9 cellular contexts compared by ENCODE assay signal in genomic region chr9:36450110-36450732, GRCh38. TPM values are rescaled to one million over a fixed set of nuclear protein-coding genes. Genes with fewer than 3 reads are reported as not detected.
DNase-seq lines count a peak whose midpoint lies in the region; ATAC-seq and TF ChIP-seq lines count a peak whose summit lies in the region.
"Had no signal": no experiment of that assay in that cellular context is flagged by ENCODE, and none has a peak within 500 bp of the region (broad histone marks: within the 10 kb centered on the region; RNA-seq: fewer than 3 reads in every experiment).

No MANE protein-coding gene starts in this region.

- no peaks in the 10 kb centered on the region for H3K36me3 Mint-ChIP-seq in activated CD4-positive, alpha-beta T cell treated with anti-CD3 and anti-CD28 coated beads, Interleukin-2, amount 10 ng/mL, durations not matched to agents 7 days and 5 days (ENCODE audit: low read depth)

- H3K9me3 ChIP-seq in AG04450 (ENCODE audit: control insufficient read depth, insufficient read depth, low read length) (no peaks in the 10 kb centered on the region), suprapubic skin (no peaks in the 10 kb centered on the region)

- CTCF ChIA-PET in AG04450 (lab: Charles Lee): interaction anchor here (0.6 to 5.9 kb wide), 34 partner anchors 11 to 279 kb away, joined by 3 to 189 read pairs (median 4); partner anchors contain the start of gene RNF38
- CTCF ChIA-PET in activated CD4-positive, alpha-beta T cell treated with anti-CD3 and anti-CD28 coated beads, Interleukin-2, amount 10 ng/mL, durations not matched to agents 7 days and 5 days (lab: Charles Lee): interaction anchor here (0.6 to 1.3 kb wide), 5 partner anchors 15 to 107 kb away, joined by 3 read pairs; no protein-coding TSS in a partner anchor

- peak; percentile 78 for TF ChIP-seq CTCF in AG04450 (IDR thresholded peaks at IDR 0.05; ENCODE audit: low read depth, low read length)
- TF ChIP-seq CTCF in suprapubic skin (IDR thresholded peaks at IDR 0.05): peak; percentile 42 to 55

- H3K27me3 ChIP-seq in AG04450 (ENCODE audit: control insufficient read depth, insufficient read depth, low read length) (no peaks in the 10 kb centered on the region), suprapubic skin (no peaks in the 10 kb centered on the region)

- peaks cover 9% of the 10 kb centered on the region for H3K4me1 ChIP-seq in suprapubic skin

- DNase-seq in AG04450 (ENCODE audit: low read depth, low spot score) (peak; percentile 18), G401 (ENCODE audit: low spot score) (peak; percentile 41), NCI-H146 treated with DMSO at 0.1 percent for 48 hours (lab: John Stamatoyannopoulos, UW; ENCODE audit: unreplicated experiment) (peak; percentile 37), hepatic stellate cell (ENCODE audit: low spot score) (peak; percentile 35), suprapubic skin (ENCODE audit: low spot score in 2 of 2) (no peak)
- peak; percentile 36 for DNase-seq in activated CD4-positive, alpha-beta T cell treated with anti-CD3 and anti-CD28 coated beads, Interleukin-2, amount 10 ng/mL, durations not matched to agents 7 days and 5 days
- DNase-seq in stimulated activated CD8-positive, alpha-beta memory T cell treated with anti-CD3 and anti-CD28 coated beads, Interleukin-4, amount 100 ng/mL, for 48 hours: no peak

- no peak for TF ChIP-seq POLR2A in suprapubic skin (IDR thresholded peaks at IDR 0.05)

- H3K4me3 Mint-ChIP-seq in activated CD4-positive, alpha-beta T cell treated with anti-CD3 and anti-CD28 coated beads, Interleukin-2, amount 10 ng/mL, durations not matched to agents 7 days and 5 days: no peak overlapping the region

- peaks cover 5% of the 10 kb centered on the region for H3K4me1 Mint-ChIP-seq in activated CD4-positive, alpha-beta T cell treated with anti-CD3 and anti-CD28 coated beads, Interleukin-2, amount 10 ng/mL, durations not matched to agents 7 days and 5 days

- POLR2A ChIA-PET in AG04450 (lab: Yijun Ruan, JAX): interaction anchor here (1.2 kb wide), 1 partner anchor 43 kb away, joined by 3 read pairs; no protein-coding TSS in a partner anchor
- POLR2A ChIA-PET in activated CD4-positive, alpha-beta T cell treated with anti-CD3 and anti-CD28 coated beads, Interleukin-2, amount 10 ng/mL, durations not matched to agents 7 days and 5 days (lab: Charles Lee): no interaction called here

- H3K4me3 ChIP-seq in AG04450 (ENCODE audit: low read depth, low read length): no peak overlapping the region
- no peak overlapping the region for H3K4me3 ChIP-seq in suprapubic skin

- H3K27ac ChIP-seq in AG04450 (ENCODE audit: low read depth, low read length) (no peak overlapping the region), suprapubic skin (no peak overlapping the region)
- H3K27ac ChIP-seq: HL-60 had no signal

- WGBS in suprapubic skin: 93% methylated on average over 3 of the region's 3 CpGs

- H3K27ac Mint-ChIP-seq in activated CD4-positive, alpha-beta T cell treated with anti-CD3 and anti-CD28 coated beads, Interleukin-2, amount 10 ng/mL, durations not matched to agents 7 days and 5 days: no peak overlapping the region

- in situ Hi-C loops in G401 (cut with HindIII; ENCODE audit: low sequenced_read_pairs): no loop called here

- no peaks in the 10 kb centered on the region for H3K9me3 Mint-ChIP-seq in activated CD4-positive, alpha-beta T cell treated with anti-CD3 and anti-CD28 coated beads, Interleukin-2, amount 10 ng/mL, durations not matched to agents 7 days and 5 days

- no peaks in the 10 kb centered on the region for H3K27me3 Mint-ChIP-seq in activated CD4-positive, alpha-beta T cell treated with anti-CD3 and anti-CD28 coated beads, Interleukin-2, amount 10 ng/mL, durations not matched to agents 7 days and 5 days

- no peak for ATAC-seq in GM21447 (IDR thresholded peaks at IDR 0.05; ENCODE audit: unreplicated experiment)

- no peak for TF ChIP-seq EP300 in suprapubic skin (IDR thresholded peaks at IDR 0.05)

- H3K36me3 ChIP-seq in suprapubic skin: no peaks in the 10 kb centered on the region

RNA-seq across cellular contexts. Expression of gene RNF38, which starts 50.2 kb away (rescaled TPM):
- 18.0 and 18.3 TPM in 2 replicates for polyA plus RNA-seq in AG04450 (2011; rRNA removed)
- 44.4 and 52.4 TPM in 2 replicates for polyA minus RNA-seq in AG04450 (2011; rRNA and poly(A)+ RNA removed)
- total RNA-seq in G401 (2014; rRNA removed; shearing (Covaris generic)): 5.4 and 11.2 TPM in 2 replicates
- 10 to 100 TPM; 37.6 to 45.1 TPM for total RNA-seq in activated CD4-positive, alpha-beta T cell treated with anti-CD3 and anti-CD28 coated beads, Interleukin-2, amount 10 ng/mL, durations not matched to agents 7 days and 5 days
- 10 to 100 TPM; 20.6 to 43.9 (median 28.1) TPM for total RNA-seq in suprapubic skin

Comparison
In these comparisons a context has a peak if more than half of its experiments do, and no peak if none do; other contexts are left out.
1. DNase-seq: peak in AG04450 (single experiment), G401 (single experiment), NCI-H146 treated with DMSO at 0.1 percent for 48 hours (single experiment), activated CD4-positive, alpha-beta T cell treated with anti-CD3 and anti-CD28 coated beads, Interleukin-2, amount 10 ng/mL, durations not matched to agents 7 days and 5 days (single experiment) and hepatic stellate cell (single experiment); none in suprapubic skin (0 of 2) and stimulated activated CD8-positive, alpha-beta memory T cell treated with anti-CD3 and anti-CD28 coated beads, Interleukin-4, amount 100 ng/mL, for 48 hours (single experiment).